Comparison of ENCODE assay signal across 30 cellular contexts in the genomic region with DNA sequence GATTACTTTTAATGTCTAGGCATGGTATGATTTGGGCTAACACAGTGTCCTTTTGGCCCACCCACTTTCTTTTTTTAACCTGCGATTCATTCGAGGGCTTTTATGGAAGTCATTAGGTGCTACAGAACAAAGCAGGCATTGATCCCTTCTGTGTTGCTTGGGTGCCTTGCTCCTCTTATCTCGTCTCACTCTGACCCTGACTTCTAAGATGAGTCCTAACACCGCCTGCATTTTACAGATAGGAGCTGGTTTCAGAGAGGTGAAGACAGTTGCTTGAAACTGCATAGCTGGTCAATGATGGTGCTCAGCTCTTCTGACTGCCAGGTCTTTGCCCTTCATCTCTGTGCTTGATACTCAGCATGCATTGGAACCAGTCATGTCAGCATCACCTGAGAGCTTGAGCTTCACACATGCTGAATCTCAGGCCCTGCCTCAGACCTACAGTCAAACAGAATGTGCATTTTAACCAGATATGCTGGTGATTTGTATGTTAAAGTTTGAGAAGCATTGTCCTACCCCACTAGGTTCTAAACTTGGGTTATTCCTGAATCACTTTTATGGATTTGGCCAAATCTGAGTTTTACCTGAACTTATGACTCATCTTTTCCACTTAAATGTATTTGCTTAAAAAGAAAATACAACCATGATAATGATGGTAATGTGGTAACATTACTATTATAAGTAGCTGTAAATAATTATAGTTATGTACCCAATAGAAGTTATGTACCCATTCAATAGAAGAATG.
"Had no signal": no experiment of that assay in that cellular context is flagged by ENCODE, and none has a peak within 500 bp of the region (broad histone marks: within the 10 kb centered on the region; RNA-seq: fewer than 3 reads in every experiment).

No MANE protein-coding gene starts in this region.

- H3K4me3 ChIP-seq: adrenal gland, body of pancreas, pancreas, psoas muscle, sigmoid colon, tibial nerve had no signal

- DNase-seq: activated CD4-positive, alpha-beta T cell treated with anti-CD3 and anti-CD28 coated beads for 48 hours; activated CD4-positive, alpha-beta T cell treated with anti-CD3 and anti-CD28 coated beads, Interleukin-2, amount 50 U/mL, for 48 hours; activated CD8-positive, alpha-beta memory T cell treated with anti-CD3 and anti-CD28 coated beads for 24 hours; activated effector memory CD4-positive, alpha-beta T cell treated with anti-CD3 and anti-CD28 coated beads, Interleukin-2, amount 50 U/mL, for 16 hours; activated naive CD4-positive, alpha-beta T cell treated with anti-CD3 and anti-CD28 coated beads for 36 hours; activated naive CD8-positive, alpha-beta T cell treated with anti-CD3 and anti-CD28 coated beads for 36 hours; adrenal gland; aorta; body of pancreas; dermis blood vessel endothelial cell; effector CD4-positive, alpha-beta T cell; naive thymus-derived CD4-positive, alpha-beta T cell; nucleus accumbens; pancreas; psoas muscle; sigmoid colon; small intestine; stimulated activated CD4-positive, alpha-beta T cell treated with anti-CD3 and anti-CD28 coated beads, Interleukin-4, amount 100 ng/mL, for 24 hours; substantia nigra; WERI-Rb-1 had no signal

- H3K4me3 Mint-ChIP-seq: activated naive CD4-positive, alpha-beta T cell treated with anti-CD3 and anti-CD28 coated beads for 36 hours; activated naive CD8-positive, alpha-beta T cell treated with anti-CD3 and anti-CD28 coated beads for 36 hours; mesothelial cell of epicardium; naive thymus-derived CD4-positive, alpha-beta T cell; neural crest cell; stimulated activated effector memory CD8-positive, alpha-beta T cell treated with anti-CD3 and anti-CD28 coated beads, Interleukin-12 subunit alpha, Interleukin-12 subunit beta, amount 100 ng/mL, for 72 hours; stimulated activated naive CD8-positive, alpha-beta T cell treated with anti-CD3 and anti-CD28 coated beads, Interleukin-15, Interleukin-2, amounts not matched to agents 100 ng/mL and 50 ng/mL, for 24 hours had no signal

- H3K27ac ChIP-seq: adrenal gland, body of pancreas, pancreas, psoas muscle, sigmoid colon, tibial nerve, WERI-Rb-1 had no signal

- H3K9me3 Mint-ChIP-seq: activated naive CD4-positive, alpha-beta T cell treated with anti-CD3 and anti-CD28 coated beads for 36 hours; activated naive CD8-positive, alpha-beta T cell treated with anti-CD3 and anti-CD28 coated beads for 36 hours; mesothelial cell of epicardium; stimulated activated effector memory CD8-positive, alpha-beta T cell treated with anti-CD3 and anti-CD28 coated beads, Interleukin-12 subunit alpha, Interleukin-12 subunit beta, amount 100 ng/mL, for 72 hours; stimulated activated naive CD8-positive, alpha-beta T cell treated with anti-CD3 and anti-CD28 coated beads, Interleukin-15, Interleukin-2, amounts not matched to agents 100 ng/mL and 50 ng/mL, for 24 hours had no signal

- H3K27me3 Mint-ChIP-seq: activated naive CD8-positive, alpha-beta T cell treated with anti-CD3 and anti-CD28 coated beads for 36 hours; naive thymus-derived CD4-positive, alpha-beta T cell; stimulated activated naive CD8-positive, alpha-beta T cell treated with anti-CD3 and anti-CD28 coated beads, Interleukin-15, Interleukin-2, amounts not matched to agents 100 ng/mL and 50 ng/mL, for 24 hours had no signal

- H3K36me3 Mint-ChIP-seq: activated naive CD8-positive, alpha-beta T cell treated with anti-CD3 and anti-CD28 coated beads for 36 hours; mesothelial cell of epicardium; naive thymus-derived CD4-positive, alpha-beta T cell; stimulated activated effector memory CD8-positive, alpha-beta T cell treated with anti-CD3 and anti-CD28 coated beads, Interleukin-12 subunit alpha, Interleukin-12 subunit beta, amount 100 ng/mL, for 72 hours had no signal

- H3K9me3 ChIP-seq: adrenal gland, body of pancreas, pancreas, psoas muscle, sigmoid colon, tibial nerve had no signal

- H3K4me1 ChIP-seq: adrenal gland, body of pancreas, pancreas, psoas muscle, tibial nerve had no signal

- H3K27me3 ChIP-seq: adrenal gland, body of pancreas, pancreas, sigmoid colon, tibial nerve had no signal

- FAIRE-seq: colon, frontal cortex, keratinocyte, pancreas, small intestine, TTC549 had no signal

- ATAC-seq: activated CD4-positive, CD25-positive, alpha-beta regulatory T cell treated with anti-CD3 and anti-CD28 coated beads, Interleukin-2, amount 50 U/mL, for 24 hours; body of pancreas; naive thymus-derived CD4-positive, alpha-beta T cell; pancreas; psoas muscle; stimulated activated effector memory CD8-positive, alpha-beta T cell treated with anti-CD3 and anti-CD28 coated beads, Interleukin-12 subunit alpha, Interleukin-12 subunit beta, amount 100 ng/mL, for 72 hours had no signal

- H3K27ac Mint-ChIP-seq: activated naive CD4-positive, alpha-beta T cell treated with anti-CD3 and anti-CD28 coated beads for 36 hours; activated naive CD8-positive, alpha-beta T cell treated with anti-CD3 and anti-CD28 coated beads for 36 hours; mesothelial cell of epicardium; naive thymus-derived CD4-positive, alpha-beta T cell; stimulated activated effector memory CD8-positive, alpha-beta T cell treated with anti-CD3 and anti-CD28 coated beads, Interleukin-12 subunit alpha, Interleukin-12 subunit beta, amount 100 ng/mL, for 72 hours; stimulated activated naive CD8-positive, alpha-beta T cell treated with anti-CD3 and anti-CD28 coated beads, Interleukin-15, Interleukin-2, amounts not matched to agents 100 ng/mL and 50 ng/mL, for 24 hours had no signal

- H3K36me3 ChIP-seq: adrenal gland, pancreas, sigmoid colon, tibial nerve, WERI-Rb-1 had no signal

- H3K4me1 Mint-ChIP-seq: activated naive CD8-positive, alpha-beta T cell treated with anti-CD3 and anti-CD28 coated beads for 36 hours; stimulated activated effector memory CD8-positive, alpha-beta T cell treated with anti-CD3 and anti-CD28 coated beads, Interleukin-12 subunit alpha, Interleukin-12 subunit beta, amount 100 ng/mL, for 72 hours had no signal
